ENCODE assay signal across 9 cellular contexts in the genomic region with DNA sequence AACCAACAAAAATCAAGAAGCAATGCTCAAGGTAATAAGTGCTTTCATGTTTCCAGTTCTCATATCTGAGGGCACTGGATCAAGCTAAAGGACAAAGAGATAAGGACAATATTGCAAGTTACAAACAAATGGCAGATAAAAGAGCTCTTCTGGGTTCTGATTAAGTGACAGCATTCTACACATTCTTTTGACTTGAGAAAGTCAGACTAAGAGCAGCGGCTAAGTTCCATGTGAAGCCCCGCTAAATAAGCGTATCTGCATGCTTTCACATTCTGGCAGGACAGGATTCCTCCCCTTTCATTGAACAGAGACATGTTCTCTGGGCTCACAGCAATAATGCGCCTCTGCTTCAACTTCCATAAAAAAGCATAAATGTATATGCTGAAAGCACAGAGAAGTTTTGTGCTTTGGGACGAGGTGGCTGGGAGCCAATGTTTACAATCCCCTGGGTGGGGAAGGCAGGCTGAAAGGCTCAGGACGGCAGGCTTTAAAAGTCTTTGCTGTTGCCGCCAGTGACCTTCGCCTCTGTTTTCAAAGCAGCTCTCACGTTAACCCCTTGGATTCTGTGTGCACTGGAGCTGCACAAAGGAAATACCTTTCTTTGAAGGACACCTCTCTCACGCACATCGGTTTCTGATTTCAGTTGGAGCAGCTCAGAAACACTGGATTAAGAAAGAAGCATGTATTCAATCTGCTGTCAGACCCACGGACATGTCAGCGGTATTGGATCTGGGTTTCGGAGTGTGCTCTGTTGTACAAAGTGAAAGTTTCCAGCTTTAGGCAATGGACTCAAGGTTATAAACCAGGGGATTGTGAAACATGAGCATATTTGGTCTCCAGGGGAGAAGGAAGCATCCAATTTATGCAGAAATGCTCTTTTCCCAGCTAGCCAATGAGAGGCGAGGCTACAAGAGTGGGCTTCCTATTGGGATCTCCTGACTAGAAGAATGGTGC.
DNase-seq lines count a peak whose midpoint lies in the region; ATAC-seq and TF ChIP-seq lines count a peak whose summit lies in the region.
"Had no signal": no experiment of that assay in that cellular context is flagged by ENCODE, and none has a peak within 500 bp of the region (broad histone marks: within the 10 kb centered on the region; RNA-seq: fewer than 3 reads in every experiment).

No MANE protein-coding gene starts in this region.

- H3K4me1 Mint-ChIP-seq in CD4-positive, alpha-beta memory T cell = peaks cover 13 to 18% (median 17%) of the 10 kb centered on the region in 4 donors

- H3K4me3 Mint-ChIP-seq in CD4-positive, alpha-beta memory T cell = no peak overlapping the region

- intact Hi-C loops in lower lobe of right lung (cut with DNase I) = loop anchor here (10.0 kb wide), 1 partner anchor 139 kb away; the partner anchor contains the start of gene CDK6
- intact Hi-C loops in CD4-positive, alpha-beta memory T cell (cut with micrococcal nuclease) = no loop called here

- peak; percentile 73 to 77 for ATAC-seq in lower lobe of right lung

- peak overlapping the region in 3 of 7 donors; percentile 13 to 46 (median 44) for H3K27ac Mint-ChIP-seq in CD4-positive, alpha-beta memory T cell

- POLR2A ChIA-PET in CD4-positive, alpha-beta memory T cell (lab: Charles Lee; ENCODE audit: partially characterized antibody) = no interaction called here

- TF ChIP-seq CTCF in Peyer's patch (IDR thresholded peaks at IDR 0.05) (no peak), lower lobe of right lung (IDR thresholded peaks at IDR 0.05) (no peak), suprapubic skin (IDR thresholded peaks at IDR 0.05) (no peak)

- no peaks in the 10 kb centered on the region for H3K36me3 ChIP-seq in Peyer's patch
- no peaks in the 10 kb centered on the region for H3K36me3 ChIP-seq in duodenal mucosa (ENCODE audit: control insufficient read depth in 1 of 2, insufficient read depth in 2 of 2, low read length in 2 of 2)
- H3K36me3 ChIP-seq in lower lobe of right lung = no peaks in the 10 kb centered on the region
- H3K36me3 ChIP-seq in suprapubic skin = no peaks in the 10 kb centered on the region
- no peaks in the 10 kb centered on the region for H3K36me3 ChIP-seq in CD4-positive, alpha-beta memory T cell (ENCODE audit: insufficient read depth, low read length)

- no peaks in the 10 kb centered on the region for H3K9me3 ChIP-seq in Peyer's patch
- H3K9me3 ChIP-seq in duodenal mucosa (ENCODE audit: control insufficient read depth in 1 of 2, low read length in 2 of 2) = no peaks in the 10 kb centered on the region
- no peaks in the 10 kb centered on the region for H3K9me3 ChIP-seq in lower lobe of right lung
- H3K9me3 ChIP-seq in suprapubic skin = no peaks in the 10 kb centered on the region
- no peaks in the 10 kb centered on the region for H3K9me3 ChIP-seq in CD4-positive, alpha-beta memory T cell (ENCODE audit: control insufficient read depth in 1 of 2, low read length in 2 of 2)

- H3K27ac ChIP-seq in Peyer's patch = peak overlapping the region; percentile 7 to 84 (median 48)
- peak overlapping the region; percentile 39 for H3K27ac ChIP-seq in duodenal mucosa (ENCODE audit: low read depth, low read length)
- peak overlapping the region; percentile 79 for H3K27ac ChIP-seq in lower lobe of right lung
- H3K27ac ChIP-seq in suprapubic skin = peak overlapping the region; percentile 73
- no peak overlapping the region for H3K27ac ChIP-seq in CD4-positive, alpha-beta memory T cell (ENCODE audit: low read depth, low read length)
- H3K27ac ChIP-seq: C4-2B had no signal

- H3K27me3 Mint-ChIP-seq in CD4-positive, alpha-beta memory T cell = no peaks in the 10 kb centered on the region

- peak overlapping the region in 3 of 4 donors; percentile 25 to 63 (median 52) for H3K4me3 ChIP-seq in Peyer's patch
- H3K4me3 ChIP-seq in duodenal mucosa (ENCODE audit: low read depth in 1 of 2, low read length in 2 of 2) = peak overlapping the region; percentile 66 to 82
- peak overlapping the region; percentile 56 for H3K4me3 ChIP-seq in lower lobe of right lung
- H3K4me3 ChIP-seq in suprapubic skin = peak overlapping the region; percentile 51
- no peak overlapping the region for H3K4me3 ChIP-seq in CD4-positive, alpha-beta memory T cell (ENCODE audit: low read length in 2 of 2)

- H3K36me3 Mint-ChIP-seq in CD4-positive, alpha-beta memory T cell = peaks cover 10 to 16% of the 10 kb centered on the region in 2 donors

- 26% methylated on average over 15 of the region's 15 CpGs for WGBS in suprapubic skin

- peak overlapping the region; percentile 30 to 67 for H3K9ac ChIP-seq in duodenal mucosa (ENCODE audit: low read depth in 1 of 2, low read length in 2 of 2)

- CTCF ChIA-PET in CD4-positive, alpha-beta memory T cell (lab: Charles Lee; ENCODE audit: partially characterized antibody) = interaction anchor here (0.6 to 1.2 kb wide), 3 partner anchors 75 to 138 kb away, joined by 3 to 6 read pairs (median 3); no protein-coding TSS in a partner anchor

- H3K4me1 ChIP-seq in Peyer's patch (peaks cover 0 to 19% (median 0%) of the 10 kb centered on the region in 4 donors), duodenal mucosa (ENCODE audit: control insufficient read depth in 1 of 2, insufficient read depth in 2 of 2, low read length in 2 of 2) (peaks cover 24 to 47% of the 10 kb centered on the region in 2 donors), lower lobe of right lung (peaks cover 31% of the 10 kb centered on the region), suprapubic skin (peaks cover 26% of the 10 kb centered on the region)
- H3K4me1 ChIP-seq in CD4-positive, alpha-beta memory T cell (ENCODE audit: insufficient read depth, low read length) = peaks cover 15% of the 10 kb centered on the region

- DNase-seq in NCI-H146 (lab: John Stamatoyannopoulos, UW) (peak; percentile 18), NCI-H146 treated with DMSO at 0.1 percent for 48 hours (lab: John Stamatoyannopoulos, UW; ENCODE audit: unreplicated experiment) (no peak), Peyer's patch (peak in 2 of 3 donors; percentile 81 to 86), lower lobe of right lung (peak; percentile 40), suprapubic skin (ENCODE audit: low spot score in 2 of 2) (peak in 1 of 2 donors; percentile 63)
- no peak for DNase-seq in activated effector memory CD4-positive, alpha-beta T cell treated with Interleukin-2 at 50 U/mL for 16 hours
- no peak for DNase-seq in CD4-positive, alpha-beta memory T cell

- H3K9me3 Mint-ChIP-seq in CD4-positive, alpha-beta memory T cell = no peaks in the 10 kb centered on the region

- H3K27me3 ChIP-seq in Peyer's patch (no peaks in the 10 kb centered on the region), duodenal mucosa (ENCODE audit: control insufficient read depth in 1 of 2, insufficient read depth in 2 of 2, low read length in 2 of 2) (no peaks in the 10 kb centered on the region), lower lobe of right lung (ENCODE audit: low read depth) (no peaks in the 10 kb centered on the region), suprapubic skin (no peaks in the 10 kb centered on the region)
- no peaks in the 10 kb centered on the region for H3K27me3 ChIP-seq in CD4-positive, alpha-beta memory T cell (ENCODE audit: insufficient read depth, low read length)

- TF ChIP-seq EP300 in suprapubic skin (IDR thresholded peaks at IDR 0.05) = no peak

- TF ChIP-seq POLR2A in Peyer's patch (IDR thresholded peaks at IDR 0.05) = no peak
- TF ChIP-seq POLR2A in suprapubic skin (IDR thresholded peaks at IDR 0.05) = no peak

Comparison
In these comparisons a context has a peak if more than half of its experiments do, and no peak if none do; other contexts are left out.
1. DNase-seq: peak in NCI-H146 (single experiment), Peyer's patch (2 of 3) and lower lobe of right lung (single experiment); none in NCI-H146 treated with DMSO at 0.1 percent for 48 hours (single experiment), activated effector memory CD4-positive, alpha-beta T cell treated with Interleukin-2 at 50 U/mL for 16 hours (single experiment) and CD4-positive, alpha-beta memory T cell (0 of 5).
2. H3K4me3 ChIP-seq: peak in Peyer's patch (3 of 4), duodenal mucosa (2 of 2), lower lobe of right lung (single experiment) and suprapubic skin (single experiment); none in CD4-positive, alpha-beta memory T cell (0 of 2).